8 cellular contexts compared by ENCODE assay signal in the genomic region with DNA sequence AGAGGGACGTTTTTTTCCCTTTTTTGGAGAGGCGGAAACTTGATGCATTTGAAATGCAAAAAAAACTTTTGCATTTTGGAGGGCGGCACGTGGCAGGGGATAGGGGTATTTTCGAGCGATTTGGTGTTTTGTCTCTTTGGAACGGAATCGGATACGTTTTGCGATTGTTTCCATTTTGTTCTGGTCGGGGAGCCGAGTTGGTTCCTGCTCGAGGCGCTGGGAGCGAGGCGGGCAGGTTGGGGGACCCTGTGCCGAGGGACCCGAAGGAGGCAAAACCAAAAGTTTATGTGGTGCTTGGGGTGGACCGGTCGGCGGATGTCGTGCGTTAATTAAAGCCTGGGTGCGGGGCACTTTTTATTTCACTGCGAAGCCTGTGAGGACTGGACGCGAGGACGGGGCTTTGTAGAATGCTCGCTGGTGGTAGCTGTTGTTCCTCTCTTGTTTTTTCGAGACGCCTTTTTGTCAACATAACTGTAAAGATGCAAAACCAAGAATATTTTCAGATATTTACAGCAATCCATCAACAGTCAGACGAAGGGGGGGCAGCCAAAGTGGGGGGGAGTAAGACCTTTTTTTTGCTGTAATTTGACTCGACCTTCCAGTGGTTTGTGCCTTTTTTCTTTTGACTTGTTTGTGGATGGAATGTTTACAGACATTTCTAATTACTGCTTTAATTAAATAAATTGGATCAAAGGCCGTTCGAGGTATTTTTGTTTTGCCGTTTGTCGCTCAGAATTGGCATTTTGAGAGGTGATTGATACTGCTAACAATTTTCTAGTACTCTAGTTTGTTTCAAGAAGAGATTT. TPM values are rescaled to one million over a fixed set of nuclear protein-coding genes. Genes with fewer than 3 reads are reported as not detected.
DNase-seq lines count a peak whose midpoint lies in the region; ATAC-seq and TF ChIP-seq lines count a peak whose summit lies in the region.

No MANE protein-coding gene starts in this region.

- peaks cover 9% of the 10 kb centered on the region for H3K4me1 ChIP-seq in iPS-15b (ENCODE audit: control insufficient read depth, insufficient read depth, low read length)
- peaks cover 22% of the 10 kb centered on the region for H3K4me1 ChIP-seq in skeletal muscle satellite cell (ENCODE audit: control insufficient read depth, insufficient read depth, low read length)

- H3K4me3 Mint-ChIP-seq in CD14-positive monocyte: peak overlapping the region; percentile 100

- H3K27me3 Mint-ChIP-seq in CD14-positive monocyte (ENCODE audit: low read depth in 3 of 3): no peaks in the 10 kb centered on the region

- peak overlapping the region; percentile 72 for H3K4me2 ChIP-seq in skeletal muscle satellite cell (ENCODE audit: low read length)

- TF ChIP-seq CTCF in CD14-positive monocyte (IDR thresholded peaks at IDR 0.05): no peak
- TF ChIP-seq CTCF in astrocyte of the spinal cord (IDR thresholded peaks at IDR 0.05; ENCODE audit: low read depth, low read length): no peak

- H3K9me3 Mint-ChIP-seq in CD14-positive monocyte: peaks cover 0 to 5% (median 2%) of the 10 kb centered on the region in 7 donors

- H3K36me3 Mint-ChIP-seq in CD14-positive monocyte: peaks cover 49 to 62% of the 10 kb centered on the region in 2 donors

- H3K4me1 Mint-ChIP-seq in CD14-positive monocyte: peaks cover 49% of the 10 kb centered on the region

- H3K27me3 ChIP-seq in iPS-15b (ENCODE audit: control insufficient read depth, insufficient read depth, low read length) (no peaks in the 10 kb centered on the region), skeletal muscle satellite cell (ENCODE audit: control insufficient read depth, insufficient read depth, low read length) (no peaks in the 10 kb centered on the region)

- in situ Hi-C loops in astrocyte of the spinal cord (cut with HindIII; ENCODE audit: low sequenced_read_pairs): no loop called here

- intact Hi-C loops in CD14-positive monocyte (cut with micrococcal nuclease): loop anchor here (2.0 to 10.0 kb wide), 3 partner anchors 36 to 121 kb away; a partner anchor contains a TSS

- peaks cover 8% of the 10 kb centered on the region for H3K36me3 ChIP-seq in iPS-15b (ENCODE audit: control insufficient read depth, insufficient read depth, low read length)
- H3K36me3 ChIP-seq in skeletal muscle satellite cell (ENCODE audit: insufficient read depth, low read length): peaks cover 27% of the 10 kb centered on the region

- H3K9me3 ChIP-seq in iPS-15b (ENCODE audit: control insufficient read depth, insufficient read depth, low read length) (no peaks in the 10 kb centered on the region), skeletal muscle satellite cell (replicated peaks; ENCODE audit: low read length) (no peaks in the 10 kb centered on the region)

- H3K9ac ChIP-seq in iPS-15b (ENCODE audit: low read depth, low read length) (peak overlapping the region; percentile 97), skeletal muscle satellite cell (ENCODE audit: low read depth, low read length) (peak overlapping the region; percentile 95)

- DNase-seq in CD14-positive monocyte (ENCODE audit: low spot score): no peak
- peak; percentile 49 for DNase-seq in HK-2 (ENCODE audit: unreplicated experiment)
- DNase-seq in T follicular helper cell (ENCODE audit: low read depth): peak; percentile 23
- DNase-seq in astrocyte of the spinal cord (ENCODE audit: low read depth, low spot score): peak; percentile 12

- peak; percentile 4 for ATAC-seq in GM19043 (IDR thresholded peaks at IDR 0.05; ENCODE audit: low read depth, unreplicated experiment)
- no peak for ATAC-seq in HG03457 (IDR thresholded peaks at IDR 0.05; ENCODE audit: unreplicated experiment)

- peak overlapping the region; percentile 98 to 100 (median 99) for H3K27ac Mint-ChIP-seq in CD14-positive monocyte

- H3K4me3 ChIP-seq in astrocyte of the spinal cord (ENCODE audit: low read depth, low read length) (peak overlapping the region; percentile 93), iPS-15b (ENCODE audit: low read depth, low read length) (peak overlapping the region; percentile 87), skeletal muscle satellite cell (ENCODE audit: low read length) (peak overlapping the region; percentile 97)

RNA-seq across cellular contexts. Expression of a gene that starts 1.0 kb away (rescaled TPM):
- polyA plus RNA-seq in CD14-positive monocyte: 1,000 to 10,000 TPM; 1,812 to 1,826 TPM
- 114 and 121 TPM in 2 replicates for total RNA-seq in skeletal muscle satellite cell (2012; rRNA removed)
